20 cellular contexts compared by ENCODE assay signal in genomic region chr9:18325337-18326011, GRCh38.
"Had no signal": no experiment of that assay in that cellular context is flagged by ENCODE, and none has a peak within 500 bp of the region (broad histone marks: within the 10 kb centered on the region; RNA-seq: fewer than 3 reads in every experiment).

No MANE protein-coding gene starts in this region.

- H3K4me3 ChIP-seq: lower lobe of right lung, tibial artery had no signal

- H3K27me3 ChIP-seq: tibial artery had no signal

- H3K36me3 Mint-ChIP-seq: activated CD8-positive, alpha-beta memory T cell treated with anti-CD3 and anti-CD28 coated beads, Interleukin-2, amount 10 ng/mL, durations not matched to agents 7 days and 5 days; brain; naive B cell had no signal

- H3K36me3 ChIP-seq: lower lobe of right lung, tibial artery had no signal

- H3K27ac Mint-ChIP-seq: activated CD4-positive, alpha-beta T cell treated with anti-CD3 and anti-CD28 coated beads, Interleukin-2, amount 10 ng/mL, durations not matched to agents 24 days and 14 days; activated CD8-positive, alpha-beta memory T cell treated with anti-CD3 and anti-CD28 coated beads, Interleukin-2, amount 10 ng/mL, durations not matched to agents 7 days and 5 days; activated CD8-positive, alpha-beta T cell treated with anti-CD3 and anti-CD28 coated beads for 36 hours; brain; naive B cell had no signal

- H3K27me3 Mint-ChIP-seq: activated CD4-positive, alpha-beta T cell treated with anti-CD3 and anti-CD28 coated beads, Interleukin-2, amount 10 ng/mL, durations not matched to agents 24 days and 14 days; activated CD8-positive, alpha-beta memory T cell treated with anti-CD3 and anti-CD28 coated beads, Interleukin-2, amount 10 ng/mL, durations not matched to agents 7 days and 5 days; naive B cell had no signal

- ATAC-seq: activated CD4-positive, CD25-positive, alpha-beta regulatory T cell treated with anti-CD3 and anti-CD28 coated beads, Interleukin-2, amount 50 U/mL, for 24 hours; activated CD8-positive, alpha-beta memory T cell treated with anti-CD3 and anti-CD28 coated beads, Interleukin-2, amount 10 ng/mL, durations not matched to agents 7 days and 5 days; activated CD8-positive, alpha-beta T cell treated with anti-CD3 and anti-CD28 coated beads for 36 hours; lower lobe of right lung; sciatic nerve; stimulated activated naive CD8-positive, alpha-beta T cell treated with anti-CD3 and anti-CD28 coated beads, Interleukin-15, amount 100 ng/mL, for 72 hours had no signal

- H3K9me3 ChIP-seq: lower lobe of right lung, tibial artery had no signal

- H3K4me1 ChIP-seq: lower lobe of right lung, tibial artery had no signal

- H3K4me3 Mint-ChIP-seq: activated CD4-positive, alpha-beta T cell treated with anti-CD3 and anti-CD28 coated beads, Interleukin-2, amount 10 ng/mL, durations not matched to agents 24 days and 14 days; activated CD8-positive, alpha-beta memory T cell treated with anti-CD3 and anti-CD28 coated beads, Interleukin-2, amount 10 ng/mL, durations not matched to agents 7 days and 5 days; activated CD8-positive, alpha-beta T cell treated with anti-CD3 and anti-CD28 coated beads for 36 hours; brain; naive B cell; neural crest cell; stimulated activated naive CD8-positive, alpha-beta T cell treated with anti-CD3 and anti-CD28 coated beads, Interleukin-15, amount 100 ng/mL, for 72 hours had no signal

- H3K9me3 Mint-ChIP-seq: activated CD4-positive, alpha-beta T cell treated with anti-CD3 and anti-CD28 coated beads, Interleukin-2, amount 10 ng/mL, durations not matched to agents 24 days and 14 days; activated CD8-positive, alpha-beta T cell treated with anti-CD3 and anti-CD28 coated beads for 36 hours; neural crest cell; stimulated activated naive CD8-positive, alpha-beta T cell treated with anti-CD3 and anti-CD28 coated beads, Interleukin-15, amount 100 ng/mL, for 72 hours had no signal

- H3K27ac ChIP-seq: epithelial cell of prostate, lower lobe of right lung, tibial artery had no signal

- DNase-seq: activated CD4-positive, alpha-beta T cell treated with anti-CD3 and anti-CD28 coated beads, Interleukin-2, amount 10 ng/mL, durations not matched to agents 24 days and 14 days; activated CD8-positive, alpha-beta memory T cell treated with anti-CD3 and anti-CD28 coated beads, Interleukin-2, amount 10 ng/mL, durations not matched to agents 7 days and 5 days; activated CD8-positive, alpha-beta T cell treated with anti-CD3 and anti-CD28 coated beads for 36 hours; activated effector memory CD4-positive, alpha-beta T cell treated with anti-CD3 and anti-CD28 coated beads, Interleukin-2, amount 50 U/mL, for 16 hours; activated naive CD4-positive, alpha-beta T cell treated with anti-CD3 and anti-CD28 coated beads, Interleukin-2, amount 50 U/mL, for 16 hours; activated T-cell treated with anti-CD3 and anti-CD28 coated beads for 4 hours; anterior cingulate cortex; kidney; lower lobe of right lung; naive B cell; occipital lobe; stimulated activated CD4-positive, alpha-beta T cell treated with anti-CD3 and anti-CD28 coated beads, Interleukin-4, amount 100 ng/mL, for 24 hours; stimulated activated naive CD8-positive, alpha-beta T cell treated with anti-CD3 and anti-CD28 coated beads, Interleukin-15, amount 100 ng/mL, for 72 hours; T-helper 2 cell; tibial artery had no signal

- H3K4me1 Mint-ChIP-seq: activated CD4-positive, alpha-beta T cell treated with anti-CD3 and anti-CD28 coated beads, Interleukin-2, amount 10 ng/mL, durations not matched to agents 24 days and 14 days; activated CD8-positive, alpha-beta memory T cell treated with anti-CD3 and anti-CD28 coated beads, Interleukin-2, amount 10 ng/mL, durations not matched to agents 7 days and 5 days; brain; naive B cell; neural crest cell; stimulated activated naive CD8-positive, alpha-beta T cell treated with anti-CD3 and anti-CD28 coated beads, Interleukin-15, amount 100 ng/mL, for 72 hours had no signal
